32 cellular contexts compared by ENCODE assay signal in the genomic region with DNA sequence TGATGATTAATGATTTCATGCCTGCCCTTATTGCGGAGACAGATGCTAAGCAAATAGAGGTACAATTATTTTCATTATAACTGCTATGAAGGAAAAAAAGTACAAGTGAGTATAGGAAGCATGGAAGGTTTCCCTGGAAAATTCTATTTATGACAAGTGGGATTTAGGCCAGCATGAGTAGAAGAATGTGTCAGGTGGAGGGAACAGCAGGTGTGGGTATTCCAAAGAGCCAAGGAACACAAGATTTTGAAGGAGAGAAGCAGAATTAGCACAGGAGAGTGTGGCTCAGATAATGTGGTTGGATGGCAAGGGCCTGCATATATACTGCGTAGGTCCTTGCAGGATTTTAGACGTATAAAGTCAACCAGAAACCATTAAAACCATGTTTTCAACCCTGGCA.
"Had no signal": no experiment of that assay in that cellular context is flagged by ENCODE, and none has a peak within 500 bp of the region (broad histone marks: within the 10 kb centered on the region; RNA-seq: fewer than 3 reads in every experiment).

No MANE protein-coding gene starts in this region.

- FAIRE-seq: keratinocyte, small intestine, urothelium cell line had no signal

- H3K79me2 ChIP-seq: hepatocyte had no signal

- H3K9me3 Mint-ChIP-seq: mesothelial cell of epicardium; naive B cell; natural killer cell; nephron progenitor cell; neural progenitor cell; stimulated activated effector memory CD8-positive, alpha-beta T cell treated with anti-CD3 and anti-CD28 coated beads, Interleukin-12 subunit alpha, Interleukin-12 subunit beta, amount 100 ng/mL, for 72 hours; stimulated activated naive CD8-positive, alpha-beta T cell treated with anti-CD3 and anti-CD28 coated beads, Interleukin-15, Interleukin-2, amounts not matched to agents 100 ng/mL and 50 ng/mL, for 24 hours had no signal

- H3K27ac Mint-ChIP-seq: mesothelial cell of epicardium; progenitor cell of endocrine pancreas; stimulated activated effector memory CD8-positive, alpha-beta T cell treated with anti-CD3 and anti-CD28 coated beads, Interleukin-12 subunit alpha, Interleukin-12 subunit beta, amount 100 ng/mL, for 72 hours; stimulated activated naive CD8-positive, alpha-beta T cell treated with anti-CD3 and anti-CD28 coated beads, Interleukin-15, Interleukin-2, amounts not matched to agents 100 ng/mL and 50 ng/mL, for 24 hours had no signal

- DNase-seq: kidney glomerular epithelial cell; left cardiac atrium; left ventricle myocardium superior; lower lobe of right lung; mammary epithelial cell; mesendoderm; naive B cell; natural killer cell; nephron progenitor cell; occipital lobe; retina; right cardiac atrium; sigmoid colon; small intestine; spleen; stimulated activated CD4-positive, alpha-beta T cell treated with anti-CD3 and anti-CD28 coated beads, Interleukin-4, amount 100 ng/mL, for 24 hours; stimulated activated naive CD4-positive, alpha-beta T cell; tibial artery; trophoblast cell; upper lobe of right lung had no signal

- H3K36me3 Mint-ChIP-seq: mesothelial cell of epicardium; naive B cell; natural killer cell; stimulated activated effector memory CD8-positive, alpha-beta T cell treated with anti-CD3 and anti-CD28 coated beads, Interleukin-12 subunit alpha, Interleukin-12 subunit beta, amount 100 ng/mL, for 72 hours had no signal

- H3K27me3 Mint-ChIP-seq: naive B cell, progenitor cell of endocrine pancreas had no signal

- H3K4me3 ChIP-seq: hepatocyte, lower lobe of right lung, neural progenitor cell, sigmoid colon, spleen, suprapubic skin, thoracic aorta, tibial artery, upper lobe of right lung had no signal

- H3K27me3 ChIP-seq: hepatocyte, neural progenitor cell, sigmoid colon, suprapubic skin, tibial artery, upper lobe of right lung had no signal

- ATAC-seq: left cardiac atrium; left lobe of liver; left ventricle myocardium superior; lower lobe of right lung; natural killer cell; right cardiac atrium; stimulated activated effector memory CD8-positive, alpha-beta T cell treated with anti-CD3 and anti-CD28 coated beads, Interleukin-12 subunit alpha, Interleukin-12 subunit beta, amount 100 ng/mL, for 72 hours; upper lobe of right lung had no signal

- H2AFZ ChIP-seq: hepatocyte, neural progenitor cell had no signal

- H3K27ac ChIP-seq: hepatocyte, lower lobe of right lung, neural progenitor cell, neutrophil, sigmoid colon, spleen, suprapubic skin, thoracic aorta, tibial artery, upper lobe of right lung had no signal

- H3K4me1 ChIP-seq: lower lobe of right lung, upper lobe of right lung had no signal

- H3K4me1 Mint-ChIP-seq: naive B cell, nephron progenitor cell had no signal

- H3K4me2 ChIP-seq: hepatocyte, neural progenitor cell had no signal

- H3K36me3 ChIP-seq: lower lobe of right lung, neural progenitor cell, neutrophil, sigmoid colon, spleen, suprapubic skin, thoracic aorta, tibial artery, upper lobe of right lung had no signal

- H3K4me3 Mint-ChIP-seq: mesothelial cell of epicardium; naive B cell; natural killer cell; nephron progenitor cell; neural progenitor cell; stimulated activated effector memory CD8-positive, alpha-beta T cell treated with anti-CD3 and anti-CD28 coated beads, Interleukin-12 subunit alpha, Interleukin-12 subunit beta, amount 100 ng/mL, for 72 hours; stimulated activated naive CD8-positive, alpha-beta T cell treated with anti-CD3 and anti-CD28 coated beads, Interleukin-15, Interleukin-2, amounts not matched to agents 100 ng/mL and 50 ng/mL, for 24 hours had no signal

- H3K9me3 ChIP-seq: lower lobe of right lung, neutrophil, sigmoid colon, spleen, suprapubic skin, thoracic aorta, tibial artery, upper lobe of right lung had no signal
